1 cellular context compared by ENCODE assay signal in genomic region chr14:94026173-94026885, GRCh38.
TF ChIP-seq lines count a peak whose summit lies in the region.

TSS of gene OTUB2 (plus strand) at chr14:94026340. CDS start at chr14:94026538, 198 bp downstream.

TF ChIP-seq in K562, 482 proteins besides CTCF, POLR2A, EP300 and RAD21 (continued from another document):
- TF ChIP-seq, protein P1, sequence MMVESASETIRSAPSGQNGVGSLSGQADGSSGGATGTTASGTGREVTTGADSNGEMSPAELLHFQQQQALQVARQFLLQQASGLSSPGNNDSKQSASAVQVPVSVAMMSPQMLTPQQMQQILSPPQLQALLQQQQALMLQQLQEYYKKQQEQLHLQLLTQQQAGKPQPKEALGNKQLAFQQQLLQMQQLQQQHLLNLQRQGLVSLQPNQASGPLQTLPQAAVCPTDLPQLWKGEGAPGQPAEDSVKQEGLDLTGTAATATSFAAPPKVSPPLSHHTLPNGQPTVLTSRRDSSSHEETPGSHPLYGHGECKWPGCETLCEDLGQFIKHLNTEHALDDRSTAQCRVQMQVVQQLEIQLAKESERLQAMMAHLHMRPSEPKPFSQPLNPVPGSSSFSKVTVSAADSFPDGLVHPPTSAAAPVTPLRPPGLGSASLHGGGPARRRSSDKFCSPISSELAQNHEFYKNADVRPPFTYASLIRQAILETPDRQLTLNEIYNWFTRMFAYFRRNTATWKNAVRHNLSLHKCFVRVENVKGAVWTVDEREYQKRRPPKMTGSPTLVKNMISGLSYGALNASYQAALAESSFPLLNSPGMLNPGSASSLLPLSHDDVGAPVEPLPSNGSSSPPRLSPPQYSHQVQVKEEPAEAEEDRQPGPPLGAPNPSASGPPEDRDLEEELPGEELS (CRISPR knock-in tag; IDR thresholded peaks at IDR 0.05; ENCODE audit: borderline replicate concordance): no peak
- TF ChIP-seq IFI16 (CRISPR knock-in tag; IDR thresholded peaks at IDR 0.05) (no peak), POLR2G (IDR thresholded peaks at IDR 0.05; ENCODE audit: low read depth, low read length) (0 out of 2 replicates have a peak, but pooled peaks have one; percentile 31), MNT (conservative IDR thresholded peaks at IDR 0.05) (0 out of 4 replicates have a peak, but pooled peaks of 1 of the 2 experiments have one; percentile 24), NRF1 (conservative IDR thresholded peaks at IDR 0.05 in 1 of 2, IDR thresholded peaks at IDR 0.05 in 1 of 2) (peak; percentile 19 to 24; a peak in 1 of 4 replicates), SP1 (CRISPR knock-in tag; IDR thresholded peaks at IDR 0.05) (peak; percentile 84), ZNF740 (CRISPR knock-in tag; IDR thresholded peaks at IDR 0.05) (0 out of 2 replicates have a peak, but pooled peaks have one; percentile 46), ZNF740 (tag; IDR thresholded peaks at IDR 0.05) (peak in 1 of 2 experiments; percentile 36; a peak in 1 of 4 replicates), CXXC5 (CRISPR knock-in tag; IDR thresholded peaks at IDR 0.05) (peak; percentile 92), SP2 (IDR thresholded peaks at IDR 0.05; ENCODE audit: extremely low read depth, low read depth, low read length, poor library complexity, severe bottlenecking) (peak; percentile 80), SMAD4 (CRISPR knock-in tag; conservative IDR thresholded peaks at IDR 0.05) (no peak), RBM34 (IDR thresholded peaks at IDR 0.05; ENCODE audit: borderline replicate concordance, insufficient read depth, low read length) (no peak), ZNF232 (CRISPR knock-in tag; IDR thresholded peaks at IDR 0.05) (no peak), ZBTB12 (CRISPR knock-in tag; IDR thresholded peaks at IDR 0.05) (peak; percentile 62; the same call in 1 of the 2 replicates)
- TF ChIP-seq, protein P2, sequence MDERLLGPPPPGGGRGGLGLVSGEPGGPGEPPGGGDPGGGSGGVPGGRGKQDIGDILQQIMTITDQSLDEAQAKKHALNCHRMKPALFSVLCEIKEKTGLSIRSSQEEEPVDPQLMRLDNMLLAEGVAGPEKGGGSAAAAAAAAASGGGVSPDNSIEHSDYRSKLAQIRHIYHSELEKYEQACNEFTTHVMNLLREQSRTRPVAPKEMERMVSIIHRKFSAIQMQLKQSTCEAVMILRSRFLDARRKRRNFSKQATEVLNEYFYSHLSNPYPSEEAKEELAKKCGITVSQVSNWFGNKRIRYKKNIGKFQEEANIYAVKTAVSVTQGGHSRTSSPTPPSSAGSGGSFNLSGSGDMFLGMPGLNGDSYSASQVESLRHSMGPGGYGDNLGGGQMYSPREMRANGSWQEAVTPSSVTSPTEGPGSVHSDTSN (CRISPR knock-in tag; IDR thresholded peaks at IDR 0.05; ENCODE audit: low read depth): peak; percentile 79
- TF ChIP-seq, protein P2 (tag; conservative IDR thresholded peaks at IDR 0.05; ENCODE audit: low read depth): peak; percentile 96
- TF ChIP-seq, protein P3, sequence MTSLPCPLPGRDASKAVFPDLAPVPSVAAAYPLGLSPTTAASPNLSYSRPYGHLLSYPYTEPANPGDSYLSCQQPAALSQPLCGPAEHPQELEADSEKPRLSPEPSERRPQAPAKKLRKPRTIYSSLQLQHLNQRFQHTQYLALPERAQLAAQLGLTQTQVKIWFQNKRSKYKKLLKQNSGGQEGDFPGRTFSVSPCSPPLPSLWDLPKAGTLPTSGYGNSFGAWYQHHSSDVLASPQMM (CRISPR knock-in tag; IDR thresholded peaks at IDR 0.05): no peak
- TF ChIP-seq, protein P4, sequence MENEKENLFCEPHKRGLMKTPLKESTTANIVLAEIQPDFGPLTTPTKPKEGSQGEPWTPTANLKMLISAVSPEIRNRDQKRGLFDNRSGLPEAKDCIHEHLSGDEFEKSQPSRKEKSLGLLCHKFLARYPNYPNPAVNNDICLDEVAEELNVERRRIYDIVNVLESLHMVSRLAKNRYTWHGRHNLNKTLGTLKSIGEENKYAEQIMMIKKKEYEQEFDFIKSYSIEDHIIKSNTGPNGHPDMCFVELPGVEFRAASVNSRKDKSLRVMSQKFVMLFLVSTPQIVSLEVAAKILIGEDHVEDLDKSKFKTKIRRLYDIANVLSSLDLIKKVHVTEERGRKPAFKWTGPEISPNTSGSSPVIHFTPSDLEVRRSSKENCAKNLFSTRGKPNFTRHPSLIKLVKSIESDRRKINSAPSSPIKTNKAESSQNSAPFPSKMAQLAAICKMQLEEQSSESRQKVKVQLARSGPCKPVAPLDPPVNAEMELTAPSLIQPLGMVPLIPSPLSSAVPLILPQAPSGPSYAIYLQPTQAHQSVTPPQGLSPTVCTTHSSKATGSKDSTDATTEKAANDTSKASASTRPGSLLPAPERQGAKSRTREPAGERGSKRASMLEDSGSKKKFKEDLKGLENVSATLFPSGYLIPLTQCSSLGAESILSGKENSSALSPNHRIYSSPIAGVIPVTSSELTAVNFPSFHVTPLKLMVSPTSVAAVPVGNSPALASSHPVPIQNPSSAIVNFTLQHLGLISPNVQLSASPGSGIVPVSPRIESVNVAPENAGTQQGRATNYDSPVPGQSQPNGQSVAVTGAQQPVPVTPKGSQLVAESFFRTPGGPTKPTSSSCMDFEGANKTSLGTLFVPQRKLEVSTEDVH (IDR thresholded peaks at IDR 0.05; ENCODE audit: low read depth, partially characterized antibody): peak; percentile 28
